ENCODE assay signal across 13 cellular contexts in genomic region chr17:72117470-72117747, GRCh38. TPM values are rescaled to one million over a fixed set of nuclear protein-coding genes. Genes with fewer than 3 reads are reported as not detected.
DNase-seq lines count a peak whose midpoint lies in the region; ATAC-seq and TF ChIP-seq lines count a peak whose summit lies in the region.
"Had no signal": no experiment of that assay in that cellular context is flagged by ENCODE, and none has a peak within 500 bp of the region (broad histone marks: within the 10 kb centered on the region; RNA-seq: fewer than 3 reads in every experiment).

No MANE protein-coding gene starts in this region.

- H3K36me3 ChIP-seq in body of pancreas (replicated peaks in 1 of 2; ENCODE audit: insufficient read depth in 1 of 2, low read depth in 2 of 2) (no peaks in the 10 kb centered on the region), iPS DF 6.9 (ENCODE audit: control insufficient read depth, insufficient read depth, low read length) (no peaks in the 10 kb centered on the region), rectal smooth muscle tissue (ENCODE audit: control insufficient read depth, insufficient read depth, low read length) (no peaks in the 10 kb centered on the region), WERI-Rb-1 (no peaks in the 10 kb centered on the region)

- peak in 1 of 3 donors; percentile 2 for TF ChIP-seq POLR2A in body of pancreas (IDR thresholded peaks at IDR 0.05)

- H3K4me1 Mint-ChIP-seq in Calu3 (ENCODE audit: low read depth, unreplicated experiment), result peaks cover 6% of the 10 kb centered on the region

- intact Hi-C loops in Calu3 (cut with micrococcal nuclease; ENCODE audit: unreplicated experiment), result loop anchor here (5.0 to 10.0 kb wide), 4 partner anchors 143 to 1480 kb away; no protein-coding TSS in a partner anchor
- intact Hi-C loops in body of pancreas (cut with DNase I), result loop anchor here (10.0 kb wide), 1 partner anchor 643 kb away; no protein-coding TSS in a partner anchor

- TF ChIP-seq CTCF in Calu3 (IDR thresholded peaks at IDR 0.05; ENCODE audit: unreplicated experiment) (no peak), body of pancreas (IDR thresholded peaks at IDR 0.05) (no peak), WERI-Rb-1 (IDR thresholded peaks at IDR 0.05; ENCODE audit: low read depth, low read length) (no peak)

- H3K4me1 ChIP-seq in body of pancreas, result peaks cover 11% of the 10 kb centered on the region
- H3K4me1 ChIP-seq in iPS DF 6.9 (ENCODE audit: control insufficient read depth, insufficient read depth, low read length), result peaks cover 4% of the 10 kb centered on the region; the same call in 1 of the 2 replicates
- H3K4me1 ChIP-seq in rectal smooth muscle tissue (ENCODE audit: control insufficient read depth, insufficient read depth, low read length), result peaks cover 7% of the 10 kb centered on the region

- DNase-seq in Calu3 (no peak), body of pancreas (no peak), iPS DF 6.9 (ENCODE audit: low read depth, low spot score) (no peak), NCI-H1048 (lab: John Stamatoyannopoulos, UW) (no peak), WERI-Rb-1 (no peak)
- DNase-seq: naive B cell; NCI-H1417 treated with DMSO at 0.1 percent for 48 hours; NK-92 treated with Interleukin-12 subunit alpha and Interleukin-12 subunit beta, amount 100 ng/mL, for 24 hours had no signal

- CTCF ChIA-PET in Calu3 (lab: Charles Lee), result no interaction called here

- H3K9ac ChIP-seq in rectal smooth muscle tissue (ENCODE audit: low read length), result no peak overlapping the region

- H3K27ac ChIP-seq in body of pancreas (peak overlapping the region; percentile 29 to 96 (median 76)), iPS DF 6.9 (ENCODE audit: low read length) (no peak overlapping the region), rectal smooth muscle tissue (ENCODE audit: low read depth, low read length) (no peak overlapping the region), WERI-Rb-1 (no peak overlapping the region)

- H3K4me3 Mint-ChIP-seq in Calu3 (ENCODE audit: low read depth, unreplicated experiment), result peak overlapping the region; percentile 90

- H3K27me3 Mint-ChIP-seq in Calu3 (ENCODE audit: unreplicated experiment), result peaks cover 35% of the 10 kb centered on the region

- H3K27me3 ChIP-seq in body of pancreas, result no peaks in the 10 kb centered on the region
- H3K27me3 ChIP-seq in iPS DF 6.9 (ENCODE audit: control insufficient read depth, insufficient read depth, low read length), result peaks cover 46% of the 10 kb centered on the region
- H3K27me3 ChIP-seq in rectal smooth muscle tissue (ENCODE audit: control insufficient read depth, insufficient read depth, low read length), result peaks cover 21% of the 10 kb centered on the region
- H3K27me3 ChIP-seq in WERI-Rb-1 (ENCODE audit: insufficient read depth, low read depth, severe bottlenecking), result peaks cover 95% of the 10 kb centered on the region

- H3K4me3 ChIP-seq in body of pancreas (no peak overlapping the region), iPS DF 6.9 (ENCODE audit: low read length) (peak overlapping the region; percentile 26; the same call in 1 of the 2 replicates), rectal smooth muscle tissue (ENCODE audit: low read length) (peak overlapping the region; percentile 47), WERI-Rb-1 (ENCODE audit: low read depth, low read length) (no peak overlapping the region)

- no peaks in the 10 kb centered on the region for H3K9me3 Mint-ChIP-seq in Calu3 (ENCODE audit: low read depth, unreplicated experiment)

- H3K36me3 Mint-ChIP-seq in Calu3 (ENCODE audit: insufficient read depth, unreplicated experiment), result peaks cover 48% of the 10 kb centered on the region

- ATAC-seq in body of pancreas (no peak), GM18519 (IDR thresholded peaks at IDR 0.05; ENCODE audit: low FRiP score, unreplicated experiment) (no peak), HG03439 (IDR thresholded peaks at IDR 0.05; ENCODE audit: unreplicated experiment) (no peak)

- 34 to 56% methylated on average over 12 of the region's 12 CpGs for WGBS in body of pancreas, 2 donors
- WGBS in iPS DF 6.9 (ENCODE audit: insufficient coverage, insufficient read length), result no CpG with 5 or more reads among the region's 12 CpGs

- H3K27ac Mint-ChIP-seq in Calu3 (ENCODE audit: unreplicated experiment), result peak overlapping the region; percentile 35
- H3K27ac Mint-ChIP-seq: CD14-positive monocyte, naive B cell had no signal

- no TSS peak for BruUV-seq in Calu3 (replicated peaks; lab: Mats Ljungman, UMichigan)

- H3K9me3 ChIP-seq in body of pancreas (no peaks in the 10 kb centered on the region), iPS DF 6.9 (ENCODE audit: control insufficient read depth, insufficient read depth, low read length) (no peaks in the 10 kb centered on the region), WERI-Rb-1 (ENCODE audit: severe bottlenecking) (peaks cover 8% of the 10 kb centered on the region)

RNA-seq across cellular contexts. Expression of gene SOX9, which starts 3.4 kb away (rescaled TPM):
- total RNA-seq in Calu3 (2022) (173 and 210 TPM in 2 replicates), body of pancreas (10 to 100 TPM; 35.8 to 47.5 TPM)
- total RNA-seq: activated CD8-positive, alpha-beta memory T cell treated with anti-CD3 and anti-CD28 coated beads for 36 hours had no signal

Comparison
In these comparisons a context has a peak if more than half of its experiments do, and no peak if none do; other contexts are left out.
1. H3K27ac ChIP-seq: peak in body of pancreas (4 of 4); none in iPS DF 6.9 (single experiment), rectal smooth muscle tissue (single experiment) and WERI-Rb-1 (single experiment).
2. H3K4me3 ChIP-seq: peak in iPS DF 6.9 (single experiment) and rectal smooth muscle tissue (single experiment); none in body of pancreas (0 of 2) and WERI-Rb-1 (single experiment).